8 cellular contexts compared by ENCODE assay signal in the genomic region with DNA sequence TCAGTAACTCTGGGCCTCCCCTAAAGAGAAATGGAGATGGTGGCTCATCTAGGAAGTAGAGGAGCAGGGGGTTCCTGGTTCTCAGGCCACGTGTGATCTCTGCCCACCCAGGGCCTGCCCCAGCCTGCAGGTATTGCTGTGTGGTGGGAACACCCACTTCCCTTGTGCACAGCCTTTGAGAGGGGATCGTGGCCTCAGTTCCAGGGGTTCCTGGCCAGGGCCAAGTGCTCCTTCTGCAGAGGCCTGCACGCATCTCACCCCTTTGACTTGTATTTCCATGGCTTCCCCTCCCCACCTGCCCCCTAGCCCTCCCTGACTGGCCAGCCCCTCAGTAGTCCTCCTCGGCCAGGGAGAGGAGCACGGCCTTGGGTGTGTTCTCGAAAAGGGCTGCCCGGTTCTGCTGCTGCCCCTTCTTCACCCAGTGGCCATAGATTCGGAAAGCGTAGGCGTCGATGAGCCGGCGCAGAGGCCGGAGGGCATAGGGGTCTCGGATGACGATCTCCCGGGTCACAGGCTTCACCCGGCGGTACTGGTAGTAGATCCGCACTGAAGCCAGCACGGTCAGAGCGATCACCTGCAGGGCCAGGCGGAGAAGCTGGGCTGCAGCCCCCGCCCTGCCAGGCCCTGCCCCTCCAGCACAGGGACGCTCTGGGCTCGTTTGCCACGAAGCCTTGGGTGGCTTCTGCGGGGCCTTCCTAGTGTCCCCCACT. TPM values are rescaled to one million over a fixed set of nuclear protein-coding genes. Genes with fewer than 3 reads are reported as not detected.
DNase-seq lines count a peak whose midpoint lies in the region; ATAC-seq and TF ChIP-seq lines count a peak whose summit lies in the region.
"Not testable (repeated sequence)": the region's sequence is repeated elsewhere in the genome, so short reads cannot be mapped to it uniquely, and the experiment has no call there.
"Had no signal": no experiment of that assay in that cellular context is flagged by ENCODE, and none has a peak within 500 bp of the region (broad histone marks: within the 10 kb centered on the region; RNA-seq: fewer than 3 reads in every experiment).

No MANE protein-coding gene starts in this region.

- not testable (repeated sequence) for H3K9ac ChIP-seq in rectal smooth muscle tissue (ENCODE audit: low read length); stomach smooth muscle (ENCODE audit: low read length in 2 of 2)

- ATAC-seq in upper lobe of right lung = not testable (repeated sequence)

- peaks cover 85% of the 10 kb centered on the region for H3K36me3 Mint-ChIP-seq in activated T-cell treated with anti-CD3 and anti-CD28 coated beads, Interleukin-2, amount 50 U/mL, for 24 hours (ENCODE audit: low read depth)

- intact Hi-C loops in esophagus muscularis mucosa (cut with DNase I); upper lobe of right lung (cut with DNase I): not testable (repeated sequence)

- not testable (repeated sequence) for H3K9me3 ChIP-seq in esophagus muscularis mucosa; stomach smooth muscle (ENCODE audit: control insufficient read depth in 2 of 2, low read length in 2 of 2); upper lobe of right lung

- WGBS in esophagus muscularis mucosa = 95% methylated on average over 20 of the region's 28 CpGs

- not testable (repeated sequence) for TF ChIP-seq CTCF in esophagus muscularis mucosa (IDR thresholded peaks at IDR 0.05); upper lobe of right lung (IDR thresholded peaks at IDR 0.05)

- TF ChIP-seq POLR2A in esophagus muscularis mucosa (IDR thresholded peaks at IDR 0.05; ENCODE audit: low read depth) = not testable (repeated sequence)

- H3K4me1 ChIP-seq in esophagus muscularis mucosa (peaks cover 35 to 40% (median 38%) of the 10 kb centered on the region in 4 donors), rectal smooth muscle tissue (ENCODE audit: control insufficient read depth, insufficient read depth, low read length) (peaks cover 26% of the 10 kb centered on the region), stomach smooth muscle (ENCODE audit: control insufficient read depth, insufficient read depth, low read length) (peaks cover 35% of the 10 kb centered on the region)
- H3K4me1 ChIP-seq in upper lobe of right lung = not testable (repeated sequence)

- H3K27me3 ChIP-seq in esophagus muscularis mucosa; layer of hippocampus (ENCODE audit: control insufficient read depth, insufficient read depth, low read length); rectal smooth muscle tissue (ENCODE audit: control insufficient read depth, insufficient read depth, low read length); stomach smooth muscle (ENCODE audit: control insufficient read depth in 1 of 2, insufficient read depth in 2 of 2, low read length in 2 of 2); upper lobe of right lung: not testable (repeated sequence)

- not testable (repeated sequence) for H3K27me3 Mint-ChIP-seq in activated T-cell treated with anti-CD3 and anti-CD28 coated beads, Interleukin-2, amount 50 U/mL, for 24 hours

- peak overlapping the region; percentile 87 for H3K27ac ChIP-seq in caudate nucleus (ENCODE audit: low read depth, low read length)
- H3K27ac ChIP-seq in esophagus muscularis mucosa (replicated peaks in 1 of 4) = peak overlapping the region; percentile 58 to 75 (median 68)
- peak overlapping the region; percentile 91 for H3K27ac ChIP-seq in layer of hippocampus (ENCODE audit: low read depth, low read length)
- H3K27ac ChIP-seq in rectal smooth muscle tissue (ENCODE audit: low read depth, low read length) = peak overlapping the region; percentile 79
- H3K27ac ChIP-seq in stomach smooth muscle (ENCODE audit: low read length) = peak overlapping the region; percentile 94
- H3K27ac ChIP-seq in upper lobe of right lung = not testable (repeated sequence)

- DNase-seq in activated T-cell treated with anti-CD3 and anti-CD28 coated beads, Interleukin-2, amount 50 U/mL, for 24 hours; caudate nucleus (lab: John Stamatoyannopoulos, UW); esophagus muscularis mucosa (ENCODE audit: extremely low spot score): not testable (repeated sequence)
- peak; percentile 57 for DNase-seq in upper lobe of right lung

- not testable (repeated sequence) for H3K4me3 ChIP-seq in esophagus muscularis mucosa; rectal smooth muscle tissue (ENCODE audit: low read length); stomach smooth muscle (ENCODE audit: low read length in 2 of 2); upper lobe of right lung

- not testable (repeated sequence) for H3K4me1 Mint-ChIP-seq in activated T-cell treated with anti-CD3 and anti-CD28 coated beads, Interleukin-2, amount 50 U/mL, for 24 hours (ENCODE audit: low read depth)

- TF ChIP-seq EP300 in esophagus muscularis mucosa (IDR thresholded peaks at IDR 0.05) = not testable (repeated sequence)

- peak overlapping the region; percentile 44 for H3K27ac Mint-ChIP-seq in activated T-cell treated with anti-CD3 and anti-CD28 coated beads, Interleukin-2, amount 50 U/mL, for 24 hours

- H3K36me3 ChIP-seq in esophagus muscularis mucosa = peaks cover 12 to 59% (median 42%) of the 10 kb centered on the region in 4 donors
- not testable (repeated sequence) for H3K36me3 ChIP-seq in rectal smooth muscle tissue (ENCODE audit: control insufficient read depth, insufficient read depth, low read length)
- H3K36me3 ChIP-seq in stomach smooth muscle (ENCODE audit: control insufficient read depth in 2 of 2, insufficient read depth in 2 of 2, low read length in 2 of 2) = peaks cover 8 to 18% of the 10 kb centered on the region in 2 donors
- H3K36me3 ChIP-seq in upper lobe of right lung = peaks cover 39% of the 10 kb centered on the region

- not testable (repeated sequence) for H3K9me3 Mint-ChIP-seq in activated T-cell treated with anti-CD3 and anti-CD28 coated beads, Interleukin-2, amount 50 U/mL, for 24 hours

- not testable (repeated sequence) for H3K4me3 Mint-ChIP-seq in activated T-cell treated with anti-CD3 and anti-CD28 coated beads, Interleukin-2, amount 50 U/mL, for 24 hours

RNA-seq across cellular contexts. Expression of a gene that starts 11.9 kb away (rescaled TPM):
- total RNA-seq in esophagus muscularis mucosa (1 to 10 TPM in 2 of 4 donors, under 1 TPM in 2; 0.26 to 1.7 (median 0.94) TPM), upper lobe of right lung (0.72 TPM)
- total RNA-seq: G401 had no signal

RNA-seq across cellular contexts. Expression of a gene that starts 16.8 kb away (rescaled TPM):
- total RNA-seq in esophagus muscularis mucosa (10 to 100 TPM; 71.4 to 93.2 (median 80.8) TPM), upper lobe of right lung (167 TPM)

RNA-seq across cellular contexts. Expression of a gene that starts 25.4 kb away (rescaled TPM):
- total RNA-seq in esophagus muscularis mucosa = 100 to 1,000 TPM; 212 to 416 (median 327) TPM
- total RNA-seq in upper lobe of right lung = 200 TPM

RNA-seq across cellular contexts. Expression of a gene that starts 29.3 kb away (rescaled TPM):
- total RNA-seq in esophagus muscularis mucosa (100 to 1,000 TPM in 1 of 4 donors, 10 to 100 TPM in 3; 86.6 to 104 (median 87.9) TPM), upper lobe of right lung (76.2 TPM)

RNA-seq across cellular contexts. Expression of a gene that starts 29.6 kb away (rescaled TPM):
- total RNA-seq in esophagus muscularis mucosa = 10 to 100 TPM in 3 of 4 donors, 1 to 10 TPM in 1; 9.1 to 15.9 (median 13.1) TPM
- 10.1 TPM for total RNA-seq in upper lobe of right lung
